In the genomic region with DNA sequence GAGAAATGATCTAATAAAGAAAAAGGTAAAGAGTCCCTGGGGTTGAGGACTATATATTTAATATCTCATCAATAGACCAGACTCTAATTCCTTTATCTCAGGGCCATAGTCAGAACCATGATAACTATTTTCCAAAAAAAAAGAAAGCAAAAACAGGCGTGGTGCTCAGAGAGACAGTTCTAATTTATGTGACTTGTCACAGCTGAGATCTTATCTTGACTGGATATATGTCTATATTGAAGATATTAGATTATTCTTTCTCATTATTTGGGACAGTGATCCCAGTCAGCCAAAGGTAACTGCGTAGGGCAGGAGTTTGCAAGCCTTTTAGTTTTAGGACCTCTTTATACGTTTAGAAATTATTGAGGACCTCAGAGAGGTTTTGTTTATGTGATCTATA, we compare ENCODE assay signal across 17 cellular contexts. TPM values are rescaled to one million over a fixed set of nuclear protein-coding genes. Genes with fewer than 3 reads are reported as not detected.
A peak's percentile ranks its signal among the peaks of the same experiment; 100 is the strongest.
DNase-seq lines count a peak whose midpoint lies in the region; ATAC-seq, FAIRE-seq and TF ChIP-seq lines count a peak whose summit lies in the region.
"Had no signal": no experiment of that assay in that cellular context is flagged by ENCODE, and none has a peak within 500 bp of the region (broad histone marks: within the 10 kb centered on the region; RNA-seq: fewer than 3 reads in every experiment).

No MANE protein-coding gene starts in this region.

- DNase-seq in GM19239 (ENCODE audit: insufficient read length, low spot score) (no peak), SK-N-DZ (ENCODE audit: low spot score) (peak; percentile 57), mesothelial cell of epicardium (ENCODE audit: low spot score in 2 of 2, unreplicated experiment in 2 of 2) (no peak)
- DNase-seq in activated naive CD4-positive, alpha-beta T cell treated with anti-CD3 and anti-CD28 coated beads, Interleukin-2, amount 10 ng/mL, durations not matched to agents 7 days and 5 days = no peak
- DNase-seq: AML-193; Caco-2; Calu3; CD4-positive, alpha-beta T cell; CD8-positive, alpha-beta T cell; DMS79 treated with DMSO at 0.1 percent for 48 hours; GF-D8 had no signal

- H3K36me3 Mint-ChIP-seq in mesothelial cell of epicardium = peaks cover 11% of the 10 kb centered on the region
- H3K36me3 Mint-ChIP-seq in activated naive CD4-positive, alpha-beta T cell treated with anti-CD3 and anti-CD28 coated beads, Interleukin-2, amount 10 ng/mL, durations not matched to agents 7 days and 5 days = peaks cover 18% of the 10 kb centered on the region

- no peaks in the 10 kb centered on the region for H3K9me3 Mint-ChIP-seq in mesothelial cell of epicardium
- H3K9me3 Mint-ChIP-seq in activated naive CD4-positive, alpha-beta T cell treated with anti-CD3 and anti-CD28 coated beads, Interleukin-2, amount 10 ng/mL, durations not matched to agents 7 days and 5 days = peaks cover 2% of the 10 kb centered on the region
- H3K9me3 Mint-ChIP-seq: CD4-positive, alpha-beta T cell; CD8-positive, alpha-beta T cell had no signal

- peak; percentile 66 for FAIRE-seq in GM19239 (lab: Jason Lieb, UNC)
- FAIRE-seq: A549, D721Med, G401.6, GM12891 had no signal

- no peak overlapping the region for H3K4me3 Mint-ChIP-seq in mesothelial cell of epicardium
- no peak overlapping the region for H3K4me3 Mint-ChIP-seq in activated naive CD4-positive, alpha-beta T cell treated with anti-CD3 and anti-CD28 coated beads, Interleukin-2, amount 10 ng/mL, durations not matched to agents 7 days and 5 days
- H3K4me3 Mint-ChIP-seq: B cell; CD4-positive, alpha-beta T cell; CD8-positive, alpha-beta T cell had no signal

- TF ChIP-seq CTCF in mesothelial cell of epicardium (IDR thresholded peaks at IDR 0.05; ENCODE audit: unreplicated experiment) = no peak

- H3K27ac Mint-ChIP-seq in mesothelial cell of epicardium = peak overlapping the region; percentile 17
- no peak overlapping the region for H3K27ac Mint-ChIP-seq in activated naive CD4-positive, alpha-beta T cell treated with anti-CD3 and anti-CD28 coated beads, Interleukin-2, amount 10 ng/mL, durations not matched to agents 7 days and 5 days
- H3K27ac Mint-ChIP-seq: B cell; CD4-positive, alpha-beta T cell; CD8-positive, alpha-beta T cell had no signal

- no peaks in the 10 kb centered on the region for H3K4me1 Mint-ChIP-seq in mesothelial cell of epicardium
- H3K4me1 Mint-ChIP-seq in activated naive CD4-positive, alpha-beta T cell treated with anti-CD3 and anti-CD28 coated beads, Interleukin-2, amount 10 ng/mL, durations not matched to agents 7 days and 5 days = peaks cover 23% of the 10 kb centered on the region
- H3K4me1 Mint-ChIP-seq: B cell had no signal

- CTCF ChIA-PET in activated naive CD4-positive, alpha-beta T cell treated with anti-CD3 and anti-CD28 coated beads, Interleukin-2, amount 10 ng/mL, durations not matched to agents 7 days and 5 days (lab: Charles Lee) = no interaction called here

- no peaks in the 10 kb centered on the region for H3K27me3 Mint-ChIP-seq in mesothelial cell of epicardium (ENCODE audit: low read depth)
- H3K27me3 Mint-ChIP-seq in activated naive CD4-positive, alpha-beta T cell treated with anti-CD3 and anti-CD28 coated beads, Interleukin-2, amount 10 ng/mL, durations not matched to agents 7 days and 5 days = no peaks in the 10 kb centered on the region
- H3K27me3 Mint-ChIP-seq: B cell; CD4-positive, alpha-beta T cell had no signal

- no peak for ATAC-seq in HG03565 (IDR thresholded peaks at IDR 0.05; ENCODE audit: unreplicated experiment)
- ATAC-seq: A549; CD8-positive, alpha-beta T cell had no signal

RNA-seq across cellular contexts. Expression of a gene that starts 52.4 kb away (rescaled TPM):
- polyA plus RNA-seq in SK-N-DZ (2014; cell fraction: cytosol; rRNA removed) = 41.4 and 49.6 TPM in 2 replicates
- polyA plus RNA-seq in SK-N-DZ (2014; cell fraction: nucleus; rRNA removed) = 20.9 and 27.4 TPM in 2 replicates
- total RNA-seq in mesothelial cell of epicardium = 44.7 to 49.2 TPM (median 48.5 TPM) in 3 replicates

RNA-seq across cellular contexts. Expression of a gene that starts 52.6 kb away (rescaled TPM):
- polyA plus RNA-seq in SK-N-DZ (2014; cell fraction: cytosol; rRNA removed) = 30.0 and 40.4 TPM in 2 replicates
- polyA plus RNA-seq in SK-N-DZ (2014; cell fraction: nucleus; rRNA removed) = 34.0 and 44.3 TPM in 2 replicates
- total RNA-seq in mesothelial cell of epicardium = 63.1 to 68.1 TPM (median 64.8 TPM) in 3 replicates
